Comparison of ENCODE assay signal across 9 cellular contexts in genomic region chr1:176949033-176949662, GRCh38.
DNase-seq lines count a peak whose midpoint lies in the region; ATAC-seq and TF ChIP-seq lines count a peak whose summit lies in the region.
"Had no signal": no experiment of that assay in that cellular context is flagged by ENCODE, and none has a peak within 500 bp of the region (broad histone marks: within the 10 kb centered on the region; RNA-seq: fewer than 3 reads in every experiment).

No MANE protein-coding gene starts in this region.

- no peaks in the 10 kb centered on the region for H3K4me1 Mint-ChIP-seq in Caco-2 (ENCODE audit: low read depth, unreplicated experiment)
- H3K4me1 Mint-ChIP-seq in WTC11, result peaks cover 49% of the 10 kb centered on the region
- H3K4me1 Mint-ChIP-seq: memory B cell had no signal

- H3K36me3 Mint-ChIP-seq in Caco-2 (ENCODE audit: insufficient read depth, unreplicated experiment) (no peaks in the 10 kb centered on the region), WTC11 (no peaks in the 10 kb centered on the region)
- H3K36me3 Mint-ChIP-seq: memory B cell had no signal

- CTCF ChIA-PET in Caco-2 (lab: Charles Lee) (interaction anchor here (0.6 to 1.0 kb wide), 2 partner anchors 51 to 233 kb away, joined by 3 to 6 read pairs; no protein-coding TSS in a partner anchor), WTC11 (lab: Charles Lee) (interaction anchor here (0.5 to 3.2 kb wide), 52 partner anchors 9 to 1534 kb away, joined by 3 to 74 read pairs (median 4); partner anchors contain the start of genes ASTN1 and BRINP2)

- H3K27ac Mint-ChIP-seq in Caco-2 (ENCODE audit: unreplicated experiment), result no peak overlapping the region
- no peak overlapping the region for H3K27ac Mint-ChIP-seq in WTC11
- H3K27ac Mint-ChIP-seq: memory B cell had no signal

- H3K4me1 ChIP-seq in Caco-2, result no peaks in the 10 kb centered on the region

- TF ChIP-seq CTCF in Caco-2 (IDR thresholded peaks at IDR 0.05; ENCODE audit: insufficient read depth in 1 of 2, low read depth in 1 of 2, low read length in 1 of 2, severe bottlenecking in 1 of 2, unreplicated experiment in 1 of 2) (peak; percentile 68 to 83), WTC11 (IDR thresholded peaks at IDR 0.05) (peak; percentile 92)

- intact Hi-C loops in Caco-2 (cut with micrococcal nuclease; ENCODE audit: unreplicated experiment), result loop anchor here (1.0 kb wide), 3 partner anchors 52 to 997 kb away; no protein-coding TSS in a partner anchor

- H3K9me3 ChIP-seq in Caco-2, result no peaks in the 10 kb centered on the region

- no TSS peak for BruUV-seq in Caco-2 (replicated peaks; lab: Mats Ljungman, UMichigan)

- no peak overlapping the region for H3K4me3 ChIP-seq in Caco-2 (ENCODE audit: low read depth, low read length)

- POLR2A ChIA-PET in Caco-2 (lab: Charles Lee), result no interaction called here
- POLR2A ChIA-PET in WTC11 (lab: Charles Lee), result no interaction called here

- no peaks in the 10 kb centered on the region for H3K27me3 ChIP-seq in Caco-2 (replicated peaks; ENCODE audit: control insufficient read depth, insufficient read depth, low read length)

- peak; percentile 52 for ATAC-seq in GM19023 (IDR thresholded peaks at IDR 0.05; ENCODE audit: unreplicated experiment)
- peak; percentile 89 for ATAC-seq in WTC11

- peaks cover 6% of the 10 kb centered on the region for H3K27me3 Mint-ChIP-seq in Caco-2 (ENCODE audit: insufficient read depth, unreplicated experiment)
- no peaks in the 10 kb centered on the region; the same call in 1 of the 2 replicates for H3K27me3 Mint-ChIP-seq in WTC11 (ENCODE audit: low read depth)

- H3K4me3 Mint-ChIP-seq in Caco-2 (ENCODE audit: unreplicated experiment), result no peak overlapping the region
- H3K4me3 Mint-ChIP-seq in WTC11, result no peak overlapping the region
- H3K4me3 Mint-ChIP-seq: memory B cell had no signal

- H3K36me3 ChIP-seq in Caco-2 (ENCODE audit: control insufficient read depth, insufficient read depth, low read length), result no peaks in the 10 kb centered on the region

- DNase-seq in Caco-2, result peak; percentile 76 to 79
- DNase-seq in HUDEP-2 (lab: John Stamatoyannopoulos, UW; ENCODE audit: unreplicated experiment in 76 of 76), result peak in 47 of 76 experiments; percentile 1 to 62 (median 26)
- peak; percentile 92 for DNase-seq in WTC11 (ENCODE audit: low spot score)
- peak; percentile 3 for DNase-seq in hepatic stellate cell (ENCODE audit: low spot score)
- DNase-seq in stimulated activated CD8-positive, alpha-beta memory T cell treated with anti-CD3 and anti-CD28 coated beads, Interleukin-4, amount 100 ng/mL, for 48 hours, result peak; percentile 61
- no peak for DNase-seq in NCI-H1417 treated with DMSO at 0.1 percent for 48 hours (lab: John Stamatoyannopoulos, UW)
- no peak for DNase-seq in MV-4-11 (lab: John Stamatoyannopoulos, UW)

- H3K9me3 Mint-ChIP-seq in Caco-2 (ENCODE audit: unreplicated experiment), result no peaks in the 10 kb centered on the region
- H3K9me3 Mint-ChIP-seq in WTC11, result no peaks in the 10 kb centered on the region

TF ChIP-seq in WTC11, 78 proteins besides CTCF, POLR2A, EP300 and RAD21:
- TF ChIP-seq, protein P1, sequence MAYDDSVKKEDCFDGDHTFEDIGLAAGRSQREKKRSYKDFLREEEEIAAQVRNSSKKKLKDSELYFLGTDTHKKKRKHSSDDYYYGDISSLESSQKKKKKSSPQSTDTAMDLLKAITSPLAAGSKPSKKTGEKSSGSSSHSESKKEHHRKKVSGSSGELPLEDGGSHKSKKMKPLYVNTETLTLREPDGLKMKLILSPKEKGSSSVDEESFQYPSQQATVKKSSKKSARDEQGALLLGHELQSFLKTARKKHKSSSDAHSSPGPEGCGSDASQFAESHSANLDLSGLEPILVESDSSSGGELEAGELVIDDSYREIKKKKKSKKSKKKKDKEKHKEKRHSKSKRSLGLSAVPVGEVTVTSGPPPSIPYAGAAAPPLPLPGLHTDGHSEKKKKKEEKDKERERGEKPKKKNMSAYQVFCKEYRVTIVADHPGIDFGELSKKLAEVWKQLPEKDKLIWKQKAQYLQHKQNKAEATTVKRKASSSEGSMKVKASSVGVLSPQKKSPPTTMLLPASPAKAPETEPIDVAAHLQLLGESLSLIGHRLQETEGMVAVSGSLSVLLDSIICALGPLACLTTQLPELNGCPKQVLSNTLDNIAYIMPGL (CRISPR knock-in tag; IDR thresholded peaks at IDR 0.05), result 0 out of 2 replicates have a peak, but pooled peaks have one; percentile 52
- TF ChIP-seq, protein P2, sequence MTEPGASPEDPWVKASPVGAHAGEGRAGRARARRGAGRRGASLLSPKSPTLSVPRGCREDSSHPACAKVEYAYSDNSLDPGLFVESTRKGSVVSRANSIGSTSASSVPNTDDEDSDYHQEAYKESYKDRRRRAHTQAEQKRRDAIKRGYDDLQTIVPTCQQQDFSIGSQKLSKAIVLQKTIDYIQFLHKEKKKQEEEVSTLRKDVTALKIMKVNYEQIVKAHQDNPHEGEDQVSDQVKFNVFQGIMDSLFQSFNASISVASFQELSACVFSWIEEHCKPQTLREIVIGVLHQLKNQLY (CRISPR knock-in tag; IDR thresholded peaks at IDR 0.05), result no peak
- TF ChIP-seq TEAD1 (CRISPR knock-in tag; IDR thresholded peaks at IDR 0.05) (peak; percentile 60; the same call in 1 of the 2 replicates), NFYB (CRISPR knock-in tag; conservative IDR thresholded peaks at IDR 0.05; ENCODE audit: low read depth) (no peak), ETV6 (CRISPR knock-in tag; IDR thresholded peaks at IDR 0.05) (0 out of 2 replicates have a peak, but pooled peaks have one; percentile 38)
- TF ChIP-seq, protein P3, sequence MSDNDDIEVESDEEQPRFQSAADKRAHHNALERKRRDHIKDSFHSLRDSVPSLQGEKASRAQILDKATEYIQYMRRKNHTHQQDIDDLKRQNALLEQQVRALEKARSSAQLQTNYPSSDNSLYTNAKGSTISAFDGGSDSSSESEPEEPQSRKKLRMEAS (CRISPR knock-in tag; IDR thresholded peaks at IDR 0.05), result peak; percentile 62

Comparison
In these comparisons a context has a peak if more than half of its experiments do, and no peak if none do; other contexts are left out.
1. DNase-seq: peak in Caco-2 (2 of 2), HUDEP-2 (47 of 76), WTC11 (single experiment), hepatic stellate cell (single experiment) and stimulated activated CD8-positive, alpha-beta memory T cell treated with anti-CD3 and anti-CD28 coated beads, Interleukin-4, amount 100 ng/mL, for 48 hours (single experiment); none in NCI-H1417 treated with DMSO at 0.1 percent for 48 hours (single experiment) and MV-4-11 (single experiment).